In the genomic region with DNA sequence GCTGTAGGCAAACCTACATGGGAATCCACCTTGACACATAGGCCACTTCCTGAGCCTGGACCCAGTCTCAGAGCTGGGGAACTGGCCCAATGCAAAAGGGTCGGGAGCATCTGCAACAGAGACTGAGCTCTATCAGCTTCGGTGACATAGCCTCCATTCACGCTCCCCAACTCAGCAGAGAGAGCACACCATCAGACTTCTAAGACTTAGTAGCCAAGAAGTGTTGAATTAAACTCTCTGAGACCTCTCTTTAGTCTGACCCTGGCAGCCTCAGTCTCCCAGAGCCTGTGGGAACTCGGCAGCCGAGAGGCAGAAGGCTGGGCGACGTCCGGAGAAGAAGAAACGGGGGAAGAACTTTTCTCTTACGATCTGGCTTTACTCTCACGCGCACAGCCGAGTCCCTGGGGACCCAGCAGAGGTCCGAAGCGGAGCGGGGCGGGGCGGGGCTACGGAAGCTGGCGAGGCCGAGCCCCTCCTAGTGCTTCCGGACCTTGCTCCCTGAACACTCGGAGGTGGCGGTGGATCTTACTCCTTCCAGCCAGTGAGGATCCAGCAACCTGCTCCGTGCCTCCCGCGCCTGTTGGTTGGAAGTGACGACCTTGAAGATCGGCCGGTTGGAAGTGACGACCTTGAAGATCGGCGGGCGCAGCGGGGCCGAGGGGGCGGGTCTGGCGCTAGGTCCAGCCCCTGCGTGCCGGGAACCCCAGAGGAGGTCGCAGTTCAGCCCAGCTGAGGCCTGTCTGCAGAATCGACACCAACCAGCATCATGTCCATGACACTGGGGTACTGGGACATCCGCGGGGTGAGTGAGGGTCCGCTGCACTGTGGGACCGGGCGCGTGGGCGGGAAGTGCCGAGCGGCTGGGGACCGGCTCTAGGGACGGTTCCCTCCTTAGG, we compare ENCODE assay signal across 1 cellular context.
TF ChIP-seq lines count a peak whose summit lies in the region.

A gene (plus strand): TSS at position 476 of the 896 bp plus-strand sequence. CDS start 291 bp downstream, at position 767.

TF ChIP-seq in K562, 482 proteins besides CTCF, POLR2A, EP300 and RAD21 (continued from another document and continues in another):
- TF ChIP-seq, protein P1, sequence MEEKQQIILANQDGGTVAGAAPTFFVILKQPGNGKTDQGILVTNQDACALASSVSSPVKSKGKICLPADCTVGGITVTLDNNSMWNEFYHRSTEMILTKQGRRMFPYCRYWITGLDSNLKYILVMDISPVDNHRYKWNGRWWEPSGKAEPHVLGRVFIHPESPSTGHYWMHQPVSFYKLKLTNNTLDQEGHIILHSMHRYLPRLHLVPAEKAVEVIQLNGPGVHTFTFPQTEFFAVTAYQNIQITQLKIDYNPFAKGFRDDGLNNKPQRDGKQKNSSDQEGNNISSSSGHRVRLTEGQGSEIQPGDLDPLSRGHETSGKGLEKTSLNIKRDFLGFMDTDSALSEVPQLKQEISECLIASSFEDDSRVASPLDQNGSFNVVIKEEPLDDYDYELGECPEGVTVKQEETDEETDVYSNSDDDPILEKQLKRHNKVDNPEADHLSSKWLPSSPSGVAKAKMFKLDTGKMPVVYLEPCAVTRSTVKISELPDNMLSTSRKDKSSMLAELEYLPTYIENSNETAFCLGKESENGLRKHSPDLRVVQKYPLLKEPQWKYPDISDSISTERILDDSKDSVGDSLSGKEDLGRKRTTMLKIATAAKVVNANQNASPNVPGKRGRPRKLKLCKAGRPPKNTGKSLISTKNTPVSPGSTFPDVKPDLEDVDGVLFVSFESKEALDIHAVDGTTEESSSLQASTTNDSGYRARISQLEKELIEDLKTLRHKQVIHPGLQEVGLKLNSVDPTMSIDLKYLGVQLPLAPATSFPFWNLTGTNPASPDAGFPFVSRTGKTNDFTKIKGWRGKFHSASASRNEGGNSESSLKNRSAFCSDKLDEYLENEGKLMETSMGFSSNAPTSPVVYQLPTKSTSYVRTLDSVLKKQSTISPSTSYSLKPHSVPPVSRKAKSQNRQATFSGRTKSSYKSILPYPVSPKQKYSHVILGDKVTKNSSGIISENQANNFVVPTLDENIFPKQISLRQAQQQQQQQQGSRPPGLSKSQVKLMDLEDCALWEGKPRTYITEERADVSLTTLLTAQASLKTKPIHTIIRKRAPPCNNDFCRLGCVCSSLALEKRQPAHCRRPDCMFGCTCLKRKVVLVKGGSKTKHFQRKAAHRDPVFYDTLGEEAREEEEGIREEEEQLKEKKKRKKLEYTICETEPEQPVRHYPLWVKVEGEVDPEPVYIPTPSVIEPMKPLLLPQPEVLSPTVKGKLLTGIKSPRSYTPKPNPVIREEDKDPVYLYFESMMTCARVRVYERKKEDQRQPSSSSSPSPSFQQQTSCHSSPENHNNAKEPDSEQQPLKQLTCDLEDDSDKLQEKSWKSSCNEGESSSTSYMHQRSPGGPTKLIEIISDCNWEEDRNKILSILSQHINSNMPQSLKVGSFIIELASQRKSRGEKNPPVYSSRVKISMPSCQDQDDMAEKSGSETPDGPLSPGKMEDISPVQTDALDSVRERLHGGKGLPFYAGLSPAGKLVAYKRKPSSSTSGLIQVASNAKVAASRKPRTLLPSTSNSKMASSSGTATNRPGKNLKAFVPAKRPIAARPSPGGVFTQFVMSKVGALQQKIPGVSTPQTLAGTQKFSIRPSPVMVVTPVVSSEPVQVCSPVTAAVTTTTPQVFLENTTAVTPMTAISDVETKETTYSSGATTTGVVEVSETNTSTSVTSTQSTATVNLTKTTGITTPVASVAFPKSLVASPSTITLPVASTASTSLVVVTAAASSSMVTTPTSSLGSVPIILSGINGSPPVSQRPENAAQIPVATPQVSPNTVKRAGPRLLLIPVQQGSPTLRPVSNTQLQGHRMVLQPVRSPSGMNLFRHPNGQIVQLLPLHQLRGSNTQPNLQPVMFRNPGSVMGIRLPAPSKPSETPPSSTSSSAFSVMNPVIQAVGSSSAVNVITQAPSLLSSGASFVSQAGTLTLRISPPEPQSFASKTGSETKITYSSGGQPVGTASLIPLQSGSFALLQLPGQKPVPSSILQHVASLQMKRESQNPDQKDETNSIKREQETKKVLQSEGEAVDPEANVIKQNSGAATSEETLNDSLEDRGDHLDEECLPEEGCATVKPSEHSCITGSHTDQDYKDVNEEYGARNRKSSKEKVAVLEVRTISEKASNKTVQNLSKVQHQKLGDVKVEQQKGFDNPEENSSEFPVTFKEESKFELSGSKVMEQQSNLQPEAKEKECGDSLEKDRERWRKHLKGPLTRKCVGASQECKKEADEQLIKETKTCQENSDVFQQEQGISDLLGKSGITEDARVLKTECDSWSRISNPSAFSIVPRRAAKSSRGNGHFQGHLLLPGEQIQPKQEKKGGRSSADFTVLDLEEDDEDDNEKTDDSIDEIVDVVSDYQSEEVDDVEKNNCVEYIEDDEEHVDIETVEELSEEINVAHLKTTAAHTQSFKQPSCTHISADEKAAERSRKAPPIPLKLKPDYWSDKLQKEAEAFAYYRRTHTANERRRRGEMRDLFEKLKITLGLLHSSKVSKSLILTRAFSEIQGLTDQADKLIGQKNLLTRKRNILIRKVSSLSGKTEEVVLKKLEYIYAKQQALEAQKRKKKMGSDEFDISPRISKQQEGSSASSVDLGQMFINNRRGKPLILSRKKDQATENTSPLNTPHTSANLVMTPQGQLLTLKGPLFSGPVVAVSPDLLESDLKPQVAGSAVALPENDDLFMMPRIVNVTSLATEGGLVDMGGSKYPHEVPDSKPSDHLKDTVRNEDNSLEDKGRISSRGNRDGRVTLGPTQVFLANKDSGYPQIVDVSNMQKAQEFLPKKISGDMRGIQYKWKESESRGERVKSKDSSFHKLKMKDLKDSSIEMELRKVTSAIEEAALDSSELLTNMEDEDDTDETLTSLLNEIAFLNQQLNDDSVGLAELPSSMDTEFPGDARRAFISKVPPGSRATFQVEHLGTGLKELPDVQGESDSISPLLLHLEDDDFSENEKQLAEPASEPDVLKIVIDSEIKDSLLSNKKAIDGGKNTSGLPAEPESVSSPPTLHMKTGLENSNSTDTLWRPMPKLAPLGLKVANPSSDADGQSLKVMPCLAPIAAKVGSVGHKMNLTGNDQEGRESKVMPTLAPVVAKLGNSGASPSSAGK (IDR thresholded peaks at IDR 0.05) = peak; percentile 79
- no peak for TF ChIP-seq ZNF197 (CRISPR knock-in tag; IDR thresholded peaks at IDR 0.05; ENCODE audit: low read depth)
- TF ChIP-seq HDAC6 (IDR thresholded peaks at IDR 0.05; ENCODE audit: low read depth, low read length) = no peak
- TF ChIP-seq KAT2B (IDR thresholded peaks at IDR 0.05; ENCODE audit: low read depth, low read length) = no peak
- no peak for TF ChIP-seq OTX1 (CRISPR knock-in tag; IDR thresholded peaks at IDR 0.05)
- no peak for TF ChIP-seq HMG20A (CRISPR knock-in tag; conservative IDR thresholded peaks at IDR 0.05)
- TF ChIP-seq, protein P2, sequence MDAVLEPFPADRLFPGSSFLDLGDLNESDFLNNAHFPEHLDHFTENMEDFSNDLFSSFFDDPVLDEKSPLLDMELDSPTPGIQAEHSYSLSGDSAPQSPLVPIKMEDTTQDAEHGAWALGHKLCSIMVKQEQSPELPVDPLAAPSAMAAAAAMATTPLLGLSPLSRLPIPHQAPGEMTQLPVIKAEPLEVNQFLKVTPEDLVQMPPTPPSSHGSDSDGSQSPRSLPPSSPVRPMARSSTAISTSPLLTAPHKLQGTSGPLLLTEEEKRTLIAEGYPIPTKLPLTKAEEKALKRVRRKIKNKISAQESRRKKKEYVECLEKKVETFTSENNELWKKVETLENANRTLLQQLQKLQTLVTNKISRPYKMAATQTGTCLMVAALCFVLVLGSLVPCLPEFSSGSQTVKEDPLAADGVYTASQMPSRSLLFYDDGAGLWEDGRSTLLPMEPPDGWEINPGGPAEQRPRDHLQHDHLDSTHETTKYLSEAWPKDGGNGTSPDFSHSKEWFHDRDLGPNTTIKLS (IDR thresholded peaks at IDR 0.05; ENCODE audit: borderline replicate concordance, low read depth) = 0 out of 2 replicates have a peak, but pooled peaks have one; percentile 52
- TF ChIP-seq POLR2B (IDR thresholded peaks at IDR 0.05; ENCODE audit: low read depth, partially characterized antibody) = peak; percentile 68
- no peak for TF ChIP-seq TFAM (CRISPR knock-in tag; conservative IDR thresholded peaks at IDR 0.05)
- no peak for TF ChIP-seq PPARD (CRISPR knock-in tag; IDR thresholded peaks at IDR 0.05)
- TF ChIP-seq TAL1 (IDR thresholded peaks at IDR 0.05) = no peak
- no peak for TF ChIP-seq PYGO2 (tag; IDR thresholded peaks at IDR 0.05)
- TF ChIP-seq, protein P3, sequence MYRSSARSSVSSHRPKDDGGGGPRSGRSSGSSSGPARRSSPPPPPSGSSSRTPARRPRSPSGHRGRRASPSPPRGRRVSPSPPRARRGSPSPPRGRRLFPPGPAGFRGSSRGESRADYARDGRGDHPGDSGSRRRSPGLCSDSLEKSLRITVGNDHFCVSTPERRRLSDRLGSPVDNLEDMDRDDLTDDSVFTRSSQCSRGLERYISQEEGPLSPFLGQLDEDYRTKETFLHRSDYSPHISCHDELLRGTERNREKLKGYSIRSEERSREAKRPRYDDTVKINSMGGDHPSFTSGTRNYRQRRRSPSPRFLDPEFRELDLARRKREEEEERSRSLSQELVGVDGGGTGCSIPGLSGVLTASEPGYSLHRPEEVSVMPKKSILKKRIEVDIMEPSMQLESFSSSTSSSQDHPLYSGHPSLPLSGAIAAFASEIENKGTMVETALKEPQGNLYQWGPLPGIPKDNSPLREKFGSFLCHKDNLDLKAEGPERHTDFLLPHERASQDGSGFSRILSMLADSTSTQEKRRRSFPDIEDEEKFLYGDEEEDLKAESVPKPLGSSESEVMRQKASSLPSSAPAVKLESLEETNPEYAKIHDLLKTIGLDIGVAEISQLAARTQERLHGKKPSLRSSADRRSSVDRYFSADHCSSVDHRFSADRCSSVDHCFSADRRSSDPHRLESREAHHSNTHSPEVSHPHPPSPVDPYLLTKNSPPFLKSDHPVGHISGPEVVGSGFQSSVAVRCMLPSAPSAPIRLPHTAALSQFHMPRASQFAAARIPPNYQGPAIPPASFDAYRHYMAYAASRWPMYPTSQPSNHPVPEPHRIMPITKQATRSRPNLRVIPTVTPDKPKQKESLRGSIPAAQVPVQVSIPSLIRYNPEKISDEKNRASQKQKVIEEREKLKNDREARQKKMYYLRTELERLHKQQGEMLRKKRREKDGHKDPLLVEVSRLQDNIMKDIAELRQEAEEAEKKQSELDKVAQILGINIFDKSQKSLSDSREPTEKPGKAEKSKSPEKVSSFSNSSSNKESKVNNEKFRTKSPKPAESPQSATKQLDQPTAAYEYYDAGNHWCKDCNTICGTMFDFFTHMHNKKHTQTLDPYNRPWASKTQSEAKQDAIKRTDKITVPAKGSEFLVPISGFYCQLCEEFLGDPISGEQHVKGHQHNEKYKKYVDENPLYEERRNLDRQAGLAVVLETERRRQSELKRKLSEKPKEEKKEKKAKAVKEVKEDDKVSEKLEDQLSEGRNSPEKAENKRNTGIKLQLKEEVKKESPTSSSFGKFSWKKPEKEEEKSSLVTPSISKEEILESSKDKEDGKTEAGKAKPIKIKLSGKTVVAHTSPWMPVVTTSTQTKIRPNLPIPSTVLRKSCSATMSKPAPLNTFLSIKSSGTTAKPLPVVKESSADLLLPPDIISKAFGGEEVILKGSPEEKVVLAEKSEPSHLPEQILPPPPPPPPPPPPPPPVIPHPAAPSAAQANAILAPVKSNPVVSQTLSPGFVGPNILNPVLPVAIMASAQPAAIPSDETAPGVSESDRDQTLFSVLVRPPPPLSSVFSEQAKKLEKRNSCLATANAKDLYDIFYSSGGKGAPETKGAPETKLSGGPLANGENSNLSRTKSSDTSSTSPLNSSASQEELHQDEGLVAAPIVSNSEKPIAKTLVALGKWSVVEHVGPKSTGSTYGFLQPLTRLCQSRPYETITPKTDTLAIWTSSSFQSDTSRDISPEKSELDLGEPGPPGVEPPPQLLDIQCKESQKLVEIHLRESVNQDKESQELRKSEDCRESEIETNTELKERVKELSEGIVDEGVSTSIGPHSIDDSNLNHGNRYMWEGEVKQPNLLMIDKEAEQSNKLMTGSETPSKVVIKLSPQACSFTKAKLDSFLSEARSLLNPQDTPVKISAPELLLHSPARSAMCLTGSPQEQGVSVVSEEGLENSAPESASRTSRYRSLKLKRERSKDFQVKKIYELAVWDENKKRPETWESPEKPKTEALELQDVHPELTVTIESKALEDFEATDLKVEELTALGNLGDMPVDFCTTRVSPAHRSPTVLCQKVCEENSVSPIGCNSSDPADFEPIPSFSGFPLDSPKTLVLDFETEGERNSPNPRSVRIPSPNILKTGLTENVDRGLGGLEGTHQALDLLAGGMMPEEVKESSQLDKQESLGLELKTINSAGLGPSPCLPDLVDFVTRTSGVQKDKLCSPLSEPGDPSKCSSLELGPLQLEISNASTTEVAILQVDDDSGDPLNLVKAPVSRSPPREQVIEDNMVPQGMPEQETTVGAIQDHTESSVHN (IDR thresholded peaks at IDR 0.05; ENCODE audit: borderline replicate concordance in 1 of 2, low read depth in 1 of 2) = no peak
- no peak for TF ChIP-seq BRF1 (IDR thresholded peaks at IDR 0.05; ENCODE audit: borderline replicate concordance, extremely low read depth, insufficient read length)
- peak; percentile 28; the same call in 1 of the 2 replicates for TF ChIP-seq ERF (CRISPR knock-in tag; IDR thresholded peaks at IDR 0.05)
- TF ChIP-seq POLR3A (IDR thresholded peaks at IDR 0.05; ENCODE audit: borderline replicate concordance, extremely low read depth, insufficient read depth, insufficient read length) = no peak
- TF ChIP-seq CBX5 (IDR thresholded peaks at IDR 0.05; ENCODE audit: borderline replicate concordance, low read depth) = no peak
- no peak for TF ChIP-seq NR1H2 (CRISPR knock-in tag; IDR thresholded peaks at IDR 0.05)
- no peak for TF ChIP-seq KDM1A (IDR thresholded peaks at IDR 0.05)
- TF ChIP-seq, protein P4, sequence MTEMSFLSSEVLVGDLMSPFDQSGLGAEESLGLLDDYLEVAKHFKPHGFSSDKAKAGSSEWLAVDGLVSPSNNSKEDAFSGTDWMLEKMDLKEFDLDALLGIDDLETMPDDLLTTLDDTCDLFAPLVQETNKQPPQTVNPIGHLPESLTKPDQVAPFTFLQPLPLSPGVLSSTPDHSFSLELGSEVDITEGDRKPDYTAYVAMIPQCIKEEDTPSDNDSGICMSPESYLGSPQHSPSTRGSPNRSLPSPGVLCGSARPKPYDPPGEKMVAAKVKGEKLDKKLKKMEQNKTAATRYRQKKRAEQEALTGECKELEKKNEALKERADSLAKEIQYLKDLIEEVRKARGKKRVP (CRISPR knock-in tag; IDR thresholded peaks at IDR 0.05) = no peak
- TF ChIP-seq, protein P5, sequence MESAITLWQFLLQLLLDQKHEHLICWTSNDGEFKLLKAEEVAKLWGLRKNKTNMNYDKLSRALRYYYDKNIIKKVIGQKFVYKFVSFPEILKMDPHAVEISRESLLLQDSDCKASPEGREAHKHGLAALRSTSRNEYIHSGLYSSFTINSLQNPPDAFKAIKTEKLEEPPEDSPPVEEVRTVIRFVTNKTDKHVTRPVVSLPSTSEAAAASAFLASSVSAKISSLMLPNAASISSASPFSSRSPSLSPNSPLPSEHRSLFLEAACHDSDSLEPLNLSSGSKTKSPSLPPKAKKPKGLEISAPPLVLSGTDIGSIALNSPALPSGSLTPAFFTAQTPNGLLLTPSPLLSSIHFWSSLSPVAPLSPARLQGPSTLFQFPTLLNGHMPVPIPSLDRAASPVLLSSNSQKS (CRISPR knock-in tag; IDR thresholded peaks at IDR 0.05) = no peak
- TF ChIP-seq SNRNP70 (optimal IDR thresholded peaks at IDR 0.05; ENCODE audit: low read depth, low read length) = no peak
- TF ChIP-seq CSDE1 (IDR thresholded peaks at IDR 0.05) = no peak
- TF ChIP-seq, protein P6, sequence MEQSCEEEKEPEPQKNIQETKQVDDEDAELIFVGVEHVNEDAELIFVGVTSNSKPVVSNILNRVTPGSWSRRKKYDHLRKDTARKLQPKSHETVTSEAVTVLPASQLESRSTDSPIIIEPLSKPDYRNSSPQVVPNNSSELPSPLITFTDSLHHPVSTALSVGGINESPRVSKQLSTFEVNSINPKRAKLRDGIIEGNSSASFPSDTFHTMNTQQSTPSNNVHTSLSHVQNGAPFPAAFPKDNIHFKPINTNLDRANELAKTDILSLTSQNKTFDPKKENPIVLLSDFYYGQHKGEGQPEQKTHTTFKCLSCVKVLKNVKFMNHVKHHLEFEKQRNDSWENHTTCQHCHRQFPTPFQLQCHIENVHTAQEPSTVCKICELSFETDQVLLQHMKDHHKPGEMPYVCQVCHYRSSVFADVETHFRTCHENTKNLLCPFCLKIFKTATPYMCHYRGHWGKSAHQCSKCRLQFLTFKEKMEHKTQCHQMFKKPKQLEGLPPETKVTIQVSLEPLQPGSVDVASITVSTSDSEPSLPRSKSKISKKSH (CRISPR knock-in tag; IDR thresholded peaks at IDR 0.05) = no peak
- peak; percentile 84 for TF ChIP-seq PHF8 (IDR thresholded peaks at IDR 0.05; ENCODE audit: borderline replicate concordance, low read length)
